1 cellular context compared by ENCODE assay signal in the genomic region with DNA sequence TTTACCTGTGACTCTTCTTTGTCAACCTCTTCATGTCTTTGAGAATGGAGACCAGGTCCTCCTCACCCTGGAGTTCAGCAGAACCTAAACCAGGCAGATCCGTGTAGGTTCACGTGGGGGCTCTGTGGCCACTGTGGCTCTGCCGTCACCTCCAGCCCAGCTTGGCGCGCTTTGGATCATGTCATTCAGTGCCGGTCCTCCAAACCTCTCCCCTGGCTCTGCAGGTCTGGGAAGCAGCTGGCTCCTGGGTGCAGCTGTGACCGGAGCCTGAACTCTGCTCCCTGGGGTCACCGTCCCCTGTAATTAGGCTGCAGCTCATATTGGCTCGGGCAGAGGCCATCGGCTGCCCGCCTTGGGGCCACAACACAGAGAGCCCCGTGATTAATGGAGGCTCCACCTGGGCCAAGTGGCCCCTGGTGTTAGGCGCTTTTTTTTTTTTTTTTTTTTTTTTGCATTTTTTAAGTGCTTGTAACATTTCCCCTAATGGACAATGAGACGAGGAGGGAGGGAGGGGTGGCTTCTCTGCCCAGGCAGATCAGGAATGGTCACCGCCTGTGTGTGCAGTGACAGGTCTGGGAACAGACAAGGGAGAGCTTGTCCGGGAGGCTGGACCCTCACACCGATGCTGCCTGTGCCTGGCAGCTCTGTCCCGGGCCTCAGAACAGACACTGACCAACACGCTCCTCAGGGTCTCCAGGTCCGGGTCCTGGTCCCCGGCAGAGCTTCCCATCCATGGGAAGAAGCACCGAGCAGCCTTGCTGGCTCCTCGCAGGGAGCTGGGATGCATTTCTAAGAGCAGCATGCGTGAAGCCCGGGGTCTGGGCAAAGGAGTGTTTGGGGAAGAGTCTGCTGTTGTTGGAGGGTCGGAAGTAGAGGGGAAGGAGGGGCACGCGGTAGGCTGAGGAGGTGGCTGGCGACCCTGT.
TF ChIP-seq lines count a peak whose summit lies in the region.

No MANE protein-coding gene starts in this region.

TF ChIP-seq in IMR-90, 13 proteins besides CTCF, POLR2A, EP300 and RAD21 (continued from another document):
- TF ChIP-seq RCOR1 (IDR thresholded peaks at IDR 0.05; ENCODE audit: insufficient replicate concordance, low read length) = no peak
- TF ChIP-seq, protein P1, sequence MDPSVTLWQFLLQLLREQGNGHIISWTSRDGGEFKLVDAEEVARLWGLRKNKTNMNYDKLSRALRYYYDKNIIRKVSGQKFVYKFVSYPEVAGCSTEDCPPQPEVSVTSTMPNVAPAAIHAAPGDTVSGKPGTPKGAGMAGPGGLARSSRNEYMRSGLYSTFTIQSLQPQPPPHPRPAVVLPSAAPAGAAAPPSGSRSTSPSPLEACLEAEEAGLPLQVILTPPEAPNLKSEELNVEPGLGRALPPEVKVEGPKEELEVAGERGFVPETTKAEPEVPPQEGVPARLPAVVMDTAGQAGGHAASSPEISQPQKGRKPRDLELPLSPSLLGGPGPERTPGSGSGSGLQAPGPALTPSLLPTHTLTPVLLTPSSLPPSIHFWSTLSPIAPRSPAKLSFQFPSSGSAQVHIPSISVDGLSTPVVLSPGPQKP (IDR thresholded peaks at IDR 0.05; ENCODE audit: borderline replicate concordance, low read depth, low read length) = no peak
